In the genomic region with DNA sequence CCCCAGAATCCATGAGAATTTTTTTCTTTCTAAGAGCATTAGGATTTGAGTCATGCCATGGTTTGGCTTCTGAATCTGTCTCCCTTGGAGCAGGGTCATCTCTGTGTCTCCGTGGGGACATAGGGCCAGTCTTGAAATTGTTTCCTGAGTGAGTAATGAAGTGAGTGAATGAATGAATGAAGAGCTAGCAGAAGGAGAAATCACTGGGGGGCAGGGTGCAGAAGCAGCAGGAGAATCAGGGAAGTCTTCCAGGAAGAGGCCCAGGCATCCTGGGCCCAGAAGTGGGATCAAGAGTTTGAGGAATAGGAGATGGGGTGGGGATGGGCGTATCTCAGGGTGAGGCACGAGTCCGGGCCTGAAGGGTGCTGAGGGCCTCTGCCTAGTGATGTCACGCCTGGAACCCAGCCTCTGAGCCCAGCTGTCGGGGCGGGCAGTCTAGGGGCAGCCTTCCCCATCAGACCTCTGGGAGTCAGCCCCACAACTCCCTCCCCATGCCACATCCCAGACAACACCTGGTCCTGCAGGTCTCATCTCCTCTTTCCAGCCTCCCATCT, we compare ENCODE assay signal across 15 cellular contexts. TPM values are rescaled to one million over a fixed set of nuclear protein-coding genes. Genes with fewer than 3 reads are reported as not detected.
"Had no signal": no experiment of that assay in that cellular context is flagged by ENCODE, and none has a peak within 500 bp of the region (broad histone marks: within the 10 kb centered on the region; RNA-seq: fewer than 3 reads in every experiment).

No MANE protein-coding gene starts in this region.

- ATAC-seq: activated CD4-positive, CD25-positive, alpha-beta regulatory T cell treated with anti-CD3 and anti-CD28 coated beads, Interleukin-2, amount 50 U/mL, for 24 hours; esophagus mucosa; left cardiac atrium; naive thymus-derived CD4-positive, alpha-beta T cell had no signal

- DNase-seq: activated CD4-positive, alpha-beta T cell treated with anti-CD3 and anti-CD28 coated beads, Interleukin-2, amount 50 U/mL, for 4 hours; activated gamma-delta T cell treated with Interleukin-2 at 50 U/mL for 16 hours; activated T-cell treated with anti-CD3 and anti-CD28 coated beads, Interleukin-2, amount 50 U/mL, for 48 hours; dorsolateral prefrontal cortex; immature natural killer cell; left cardiac atrium; naive thymus-derived CD4-positive, alpha-beta T cell; occipital lobe; stimulated activated CD4-positive, alpha-beta T cell treated with anti-CD3 and anti-CD28 coated beads, Interleukin-2, amount 100 ng/mL, for 48 hours; stomach had no signal

- H3K27ac ChIP-seq: stomach, thoracic aorta had no signal

- H3K9me3 Mint-ChIP-seq: naive thymus-derived CD4-positive, alpha-beta T cell had no signal

- H3K9me3 ChIP-seq: stomach, thoracic aorta had no signal

- H3K36me3 ChIP-seq: stomach, thoracic aorta had no signal

- H3K36me3 Mint-ChIP-seq: immature natural killer cell had no signal

- H3K4me3 ChIP-seq: dorsolateral prefrontal cortex, lung, stomach, thoracic aorta had no signal

- H3K4me3 Mint-ChIP-seq: immature natural killer cell; naive thymus-derived CD4-positive, alpha-beta T cell had no signal

RNA-seq across cellular contexts. Expression of a gene that starts 12.5 kb away (rescaled TPM):
- total RNA-seq: pulmonary artery endothelial cell had no signal
